ENCODE assay signal across 22 cellular contexts in the genomic region with DNA sequence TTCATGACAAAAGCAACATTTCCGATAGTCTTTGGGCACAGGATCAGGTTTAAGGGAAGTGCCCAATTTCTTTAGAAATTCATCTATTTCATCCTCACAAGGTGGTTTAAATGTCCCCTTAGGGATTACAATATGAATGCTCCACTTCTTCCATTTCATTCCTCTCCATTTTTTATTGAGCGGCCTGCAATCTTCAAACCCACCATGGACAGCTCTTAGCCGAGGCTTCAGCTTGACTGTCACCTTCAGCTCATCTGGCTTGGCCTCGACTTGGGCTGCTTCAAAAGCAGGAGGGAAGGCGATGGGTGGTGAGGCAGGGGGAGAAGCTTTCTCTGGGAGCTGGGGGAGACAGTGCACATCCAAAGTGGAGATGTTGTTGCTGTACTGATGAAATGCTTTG.
"Had no signal": no experiment of that assay in that cellular context is flagged by ENCODE, and none has a peak within 500 bp of the region (broad histone marks: within the 10 kb centered on the region; RNA-seq: fewer than 3 reads in every experiment).

No MANE protein-coding gene starts in this region.

- DNase-seq: colonic mucosa; dermis blood vessel endothelial cell; esophagus squamous epithelium; foreskin fibroblast; head of caudate nucleus; kidney; left cardiac atrium; left ventricle myocardium inferior; lower lobe of right lung; midbrain; sigmoid colon; stimulated activated CD4-positive, alpha-beta T cell treated with anti-CD3 and anti-CD28 coated beads, Interleukin-2, amount 100 ng/mL, for 24 hours; stimulated activated CD4-positive, alpha-beta T cell treated with anti-CD3 and anti-CD28 coated beads, Interleukin-4, amount 100 ng/mL, for 4 hours; stimulated activated naive CD4-positive, alpha-beta T cell; trophoblast cell had no signal

- ATAC-seq: gastroesophageal sphincter, left cardiac atrium, lower lobe of right lung had no signal

- H3K27ac Mint-ChIP-seq: memory B cell, nephron had no signal

- H3K9me3 ChIP-seq: colonic mucosa, esophagus squamous epithelium, gastroesophageal sphincter, left ventricle myocardium inferior, lower lobe of right lung, neutrophil, right atrium auricular region, sigmoid colon had no signal

- H2AFZ ChIP-seq: hepatocyte had no signal

- H3K27ac ChIP-seq: colonic mucosa, esophagus squamous epithelium, gastroesophageal sphincter, hepatocyte, left ventricle myocardium inferior, lower lobe of right lung, neutrophil, right atrium auricular region, sigmoid colon, skin epidermis had no signal

- H3K27me3 Mint-ChIP-seq: memory B cell had no signal

- H3K4me3 ChIP-seq: colonic mucosa, esophagus squamous epithelium, gastroesophageal sphincter, hepatocyte, left ventricle myocardium inferior, lower lobe of right lung, right atrium auricular region, sigmoid colon, skin epidermis had no signal

- H3K27me3 ChIP-seq: colonic mucosa, esophagus squamous epithelium, gastroesophageal sphincter, hepatocyte, neutrophil, right atrium auricular region, sigmoid colon had no signal

- H3K4me1 ChIP-seq: colonic mucosa, gastroesophageal sphincter, lower lobe of right lung had no signal

- H3K4me2 ChIP-seq: hepatocyte had no signal

- H3K79me2 ChIP-seq: hepatocyte had no signal

- H3K4me3 Mint-ChIP-seq: memory B cell, nephron had no signal

- FAIRE-seq: kidney had no signal

- H3K4me1 Mint-ChIP-seq: nephron had no signal

- H3K9me3 Mint-ChIP-seq: memory B cell, nephron had no signal
